ENCODE assay signal across 8 cellular contexts in the genomic region with DNA sequence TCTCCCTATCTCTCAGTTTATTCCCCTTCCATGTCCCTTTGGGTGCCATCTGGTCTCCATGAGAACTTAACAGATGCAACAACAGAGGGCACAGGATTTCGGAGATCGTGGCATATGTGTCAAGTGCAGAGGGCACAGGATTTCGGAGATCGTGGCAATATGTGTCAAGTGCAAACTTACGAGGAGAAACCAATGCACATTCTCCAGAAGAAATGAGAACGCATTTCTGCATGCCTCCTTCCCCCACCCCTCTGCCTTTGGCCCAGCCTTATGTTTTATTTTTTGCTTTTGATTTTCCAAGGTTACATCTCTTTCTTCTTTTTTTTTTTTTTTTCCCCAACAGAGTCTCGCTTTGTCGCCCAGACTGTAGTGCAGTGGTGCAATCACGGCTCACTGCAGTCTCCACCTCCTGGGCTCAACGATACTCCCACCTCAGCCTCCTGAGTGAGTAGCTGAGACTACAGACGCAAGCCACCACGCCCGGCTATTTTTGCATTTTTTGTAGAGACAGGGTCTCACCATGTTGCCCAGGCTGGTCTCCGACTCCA. TPM values are rescaled to one million over a fixed set of nuclear protein-coding genes. Genes with fewer than 3 reads are reported as not detected.
DNase-seq lines count a peak whose midpoint lies in the region; ATAC-seq and TF ChIP-seq lines count a peak whose summit lies in the region.

No MANE protein-coding gene starts in this region.

- in situ Hi-C loops in GM13976 (cut with MboI; ENCODE audit: low sequenced_read_pairs, unreplicated experiment): no loop called here

- peaks cover 4% of the 10 kb centered on the region for H3K27me3 Mint-ChIP-seq in activated naive CD8-positive, alpha-beta T cell treated with anti-CD3 and anti-CD28 coated beads for 36 hours

- no peak for TF ChIP-seq POLR2A in NB4 (IDR thresholded peaks at IDR 0.05; ENCODE audit: extremely low read depth, insufficient read length)

- peak overlapping the region; percentile 96 for H3K27ac Mint-ChIP-seq in activated naive CD8-positive, alpha-beta T cell treated with anti-CD3 and anti-CD28 coated beads for 36 hours

- H3K9me3 Mint-ChIP-seq in activated naive CD8-positive, alpha-beta T cell treated with anti-CD3 and anti-CD28 coated beads for 36 hours: peaks cover 1% of the 10 kb centered on the region

- no peak for ATAC-seq in HG03442 (IDR thresholded peaks at IDR 0.05; ENCODE audit: unreplicated experiment)

- no peak for DNase-seq in GM12865 (ENCODE audit: low read depth)
- peak; percentile 6 for DNase-seq in NB4 (ENCODE audit: low read depth)
- peak; percentile 35 for DNase-seq in activated naive CD8-positive, alpha-beta T cell treated with anti-CD3 and anti-CD28 coated beads for 36 hours
- DNase-seq in stimulated activated CD4-positive, alpha-beta T cell treated with anti-CD3 and anti-CD28 coated beads, Interleukin-15, amount 100 ng/mL, for 48 hours (ENCODE audit: low read depth in 2 of 2): peak; percentile 2 to 15
- no peak for DNase-seq in GM13976 (ENCODE audit: low spot score)
- no peak for DNase-seq in Kasumi-1 (lab: John Stamatoyannopoulos, UW)

- H3K4me1 Mint-ChIP-seq in activated naive CD8-positive, alpha-beta T cell treated with anti-CD3 and anti-CD28 coated beads for 36 hours: peaks cover 44% of the 10 kb centered on the region

- peak overlapping the region; percentile 93 for H3K4me3 Mint-ChIP-seq in activated naive CD8-positive, alpha-beta T cell treated with anti-CD3 and anti-CD28 coated beads for 36 hours

- H3K4me3 ChIP-seq in GM12865 (ENCODE audit: low read depth, low read length) (peak overlapping the region; percentile 75), NB4 (ENCODE audit: low read depth, low read length) (peak overlapping the region; percentile 73), iPS-11a (ENCODE audit: low read depth, low read length) (peak overlapping the region; percentile 71)

- peaks cover 32% of the 10 kb centered on the region for H3K36me3 Mint-ChIP-seq in activated naive CD8-positive, alpha-beta T cell treated with anti-CD3 and anti-CD28 coated beads for 36 hours

- TF ChIP-seq CTCF in GM12865 (IDR thresholded peaks at IDR 0.05; ENCODE audit: insufficient read depth, low read depth, low read length, missing control alignments): no peak
- no peak for TF ChIP-seq CTCF in NB4 (IDR thresholded peaks at IDR 0.05; ENCODE audit: low read depth, low read length)
- no peak for TF ChIP-seq CTCF in GM13976 (IDR thresholded peaks at IDR 0.05; ENCODE audit: borderline replicate concordance, control extremely low read depth, extremely low read depth, insufficient read depth, missing control alignments)

RNA-seq across cellular contexts. Expression of a gene that starts 0.6 kb away (rescaled TPM):
- 10 to 100 TPM; 10.3 to 12.0 TPM for total RNA-seq in activated naive CD8-positive, alpha-beta T cell treated with anti-CD3 and anti-CD28 coated beads for 36 hours

RNA-seq across cellular contexts. Expression of a gene that starts 53.3 kb away (rescaled TPM):
- total RNA-seq in activated naive CD8-positive, alpha-beta T cell treated with anti-CD3 and anti-CD28 coated beads for 36 hours: 100 to 1,000 TPM; 125 to 132 TPM

RNA-seq across cellular contexts. Expression of a gene that starts 54.3 kb away (rescaled TPM):
- total RNA-seq in activated naive CD8-positive, alpha-beta T cell treated with anti-CD3 and anti-CD28 coated beads for 36 hours: 10 to 100 TPM; 33.6 to 34.2 TPM

Comparison
In these comparisons a context has a peak if more than half of its experiments do, and no peak if none do; other contexts are left out.
1. DNase-seq: peak in NB4 (single experiment), activated naive CD8-positive, alpha-beta T cell treated with anti-CD3 and anti-CD28 coated beads for 36 hours (single experiment) and stimulated activated CD4-positive, alpha-beta T cell treated with anti-CD3 and anti-CD28 coated beads, Interleukin-15, amount 100 ng/mL, for 48 hours (2 of 2); none in GM12865 (single experiment), GM13976 (single experiment) and Kasumi-1 (0 of 2).
2. Peak in every context shown above with its lines, with median percentiles within 50 percentile points of each other: H3K4me3 ChIP-seq.